In genomic region chr16:78227855-78228254, GRCh38 we compare ENCODE assay signal across 12 cellular contexts.
DNase-seq lines count a peak whose midpoint lies in the region; ATAC-seq and TF ChIP-seq lines count a peak whose summit lies in the region.
"Had no signal": no experiment of that assay in that cellular context is flagged by ENCODE, and none has a peak within 500 bp of the region (broad histone marks: within the 10 kb centered on the region; RNA-seq: fewer than 3 reads in every experiment).

No MANE protein-coding gene starts in this region.

- H3K4me3 Mint-ChIP-seq in chondrocyte (ENCODE audit: unreplicated experiment): no peak overlapping the region
- H3K4me3 Mint-ChIP-seq: activated CD8-positive, alpha-beta T cell treated with anti-CD3 and anti-CD28 coated beads, Interleukin-2, amount 10 ng/mL, durations not matched to agents 7 days and 5 days; IgD-negative memory B cell had no signal

- intact Hi-C loops in psoas muscle (cut with DNase I): no loop called here

- no peaks in the 10 kb centered on the region for H3K27me3 ChIP-seq in psoas muscle (ENCODE audit: insufficient read depth in 3 of 3, low read length in 2 of 3)
- H3K27me3 ChIP-seq: adrenal gland, transverse colon had no signal

- no peaks in the 10 kb centered on the region for H3K4me1 ChIP-seq in psoas muscle
- H3K4me1 ChIP-seq: adrenal gland had no signal

- WGBS in psoas muscle, 3 donors: 62 to 81% (median 64%) methylated on average over 3 of the region's 3 CpGs

- peaks cover 20% of the 10 kb centered on the region for H3K4me1 Mint-ChIP-seq in chondrocyte (ENCODE audit: low read depth)
- H3K4me1 Mint-ChIP-seq: IgD-negative memory B cell had no signal

- H3K9me3 ChIP-seq in psoas muscle: no peaks in the 10 kb centered on the region
- H3K9me3 ChIP-seq: adrenal gland, transverse colon had no signal

- ATAC-seq in psoas muscle (no peak), HG02870 (IDR thresholded peaks at IDR 0.05; ENCODE audit: unreplicated experiment) (no peak)
- ATAC-seq: activated CD8-positive, alpha-beta T cell treated with anti-CD3 and anti-CD28 coated beads, Interleukin-2, amount 10 ng/mL, durations not matched to agents 7 days and 5 days had no signal

- H3K27me3 Mint-ChIP-seq in chondrocyte (ENCODE audit: low read depth): no peaks in the 10 kb centered on the region
- H3K27me3 Mint-ChIP-seq: IgD-negative memory B cell had no signal

- H3K36me3 ChIP-seq in psoas muscle (ENCODE audit: insufficient read depth in 1 of 2, low read depth in 1 of 2): no peaks in the 10 kb centered on the region
- H3K36me3 ChIP-seq: adrenal gland, transverse colon had no signal

- H3K27ac Mint-ChIP-seq in chondrocyte (ENCODE audit: unreplicated experiment): no peak overlapping the region
- H3K27ac Mint-ChIP-seq: activated CD8-positive, alpha-beta T cell treated with anti-CD3 and anti-CD28 coated beads, Interleukin-2, amount 10 ng/mL, durations not matched to agents 7 days and 5 days had no signal

- peak; percentile 75 for TF ChIP-seq CTCF in chondrocyte (IDR thresholded peaks at IDR 0.05)
- TF ChIP-seq CTCF in psoas muscle (IDR thresholded peaks at IDR 0.05): peak; percentile 36

- DNase-seq in NCI-H2107 treated with DMSO at 0.1 percent for 48 hours (lab: John Stamatoyannopoulos, UW; ENCODE audit: unreplicated experiment) (peak; percentile 6), NCI-H2107 (lab: John Stamatoyannopoulos, UW) (no peak), NCI-H2171 (lab: John Stamatoyannopoulos, UW) (peak; percentile 34), chondrocyte (ENCODE audit: low spot score) (no peak), psoas muscle (no peak), SW 1271 (lab: John Stamatoyannopoulos, UW) (no peak)
- no peak for DNase-seq in stimulated activated CD4-positive, alpha-beta T cell treated with anti-CD3 and anti-CD28 coated beads, Interleukin-4, amount 100 ng/mL, for 24 hours
- DNase-seq: activated CD8-positive, alpha-beta T cell treated with anti-CD3 and anti-CD28 coated beads, Interleukin-2, amount 10 ng/mL, durations not matched to agents 7 days and 5 days; adrenal gland; transverse colon had no signal

- H3K36me3 Mint-ChIP-seq in chondrocyte (ENCODE audit: low read depth): no peaks in the 10 kb centered on the region
- H3K36me3 Mint-ChIP-seq: IgD-negative memory B cell had no signal

- no peaks in the 10 kb centered on the region for H3K9me3 Mint-ChIP-seq in chondrocyte (ENCODE audit: low read depth)
- H3K9me3 Mint-ChIP-seq: IgD-negative memory B cell had no signal

- H3K27ac ChIP-seq in psoas muscle: no peak overlapping the region
- H3K27ac ChIP-seq: adrenal gland, transverse colon had no signal

- no peak overlapping the region for H3K4me3 ChIP-seq in psoas muscle
- H3K4me3 ChIP-seq: adrenal gland, transverse colon had no signal

Comparison
In these comparisons a context has a peak if more than half of its experiments do, and no peak if none do; other contexts are left out.
1. DNase-seq: peak in NCI-H2107 treated with DMSO at 0.1 percent for 48 hours (single experiment) and NCI-H2171 (single experiment); none in NCI-H2107 (single experiment), chondrocyte (single experiment), psoas muscle (0 of 2), SW 1271 (0 of 2) and stimulated activated CD4-positive, alpha-beta T cell treated with anti-CD3 and anti-CD28 coated beads, Interleukin-4, amount 100 ng/mL, for 24 hours (single experiment).